Comparison of ENCODE assay signal across 8 cellular contexts in the genomic region with DNA sequence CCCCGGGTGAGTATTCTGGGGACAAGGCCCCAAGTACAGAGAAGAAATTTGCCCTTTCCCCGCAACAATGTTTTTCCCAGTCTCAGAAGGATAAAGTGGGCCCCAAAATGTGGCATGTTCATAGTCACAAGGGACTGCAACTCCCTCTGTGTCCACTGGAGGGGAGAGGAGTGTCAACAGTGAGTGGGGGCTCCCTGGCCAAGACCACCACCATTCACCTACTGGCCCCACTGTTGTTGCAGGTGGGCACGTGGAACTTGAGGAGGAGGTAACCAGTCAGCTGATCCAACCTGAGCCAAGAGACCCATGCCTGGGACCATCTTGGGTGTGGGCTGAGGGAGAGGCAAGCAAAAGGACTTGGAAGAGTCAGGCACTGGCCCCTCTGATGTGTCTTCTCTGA. TPM values are rescaled to one million over a fixed set of nuclear protein-coding genes. Genes with fewer than 3 reads are reported as not detected.
DNase-seq lines count a peak whose midpoint lies in the region; TF ChIP-seq lines count a peak whose summit lies in the region.

No MANE protein-coding gene starts in this region.

- no peaks in the 10 kb centered on the region for H3K27me3 ChIP-seq in sigmoid colon

- DNase-seq in AG09309 (ENCODE audit: low read depth), result no peak
- DNase-seq in GM12865 (ENCODE audit: low read depth), result peak; percentile 52
- DNase-seq in NCI-H345 treated with DMSO at 0.1 percent for 48 hours (lab: John Stamatoyannopoulos, UW; ENCODE audit: unreplicated experiment), result peak; percentile 34
- DNase-seq in hepatic stellate cell (ENCODE audit: low spot score), result peak; percentile 55
- no peak for DNase-seq in sigmoid colon
- DNase-seq in HPDE6-E6E7 (ENCODE audit: extremely low spot score), result no peak
- no peak for DNase-seq in NCI-H187 (lab: John Stamatoyannopoulos, UW)

- no peak for TF ChIP-seq POLR2A in sigmoid colon (IDR thresholded peaks at IDR 0.05)

- H3K4me3 ChIP-seq in AG09309 (ENCODE audit: control insufficient read depth, low read depth, low read length), result peak overlapping the region; percentile 45
- peak overlapping the region; percentile 65 for H3K4me3 ChIP-seq in GM12865 (ENCODE audit: low read depth, low read length)
- H3K4me3 ChIP-seq in sigmoid colon, result peak overlapping the region; percentile 33 to 61 (median 54)

- 32 to 38% methylated on average over 3 of the region's 3 CpGs for WGBS in sigmoid colon, 2 donors

- TF ChIP-seq EP300 in sigmoid colon (IDR thresholded peaks at IDR 0.05), result no peak

- TF ChIP-seq CTCF in AG09309 (IDR thresholded peaks at IDR 0.05; ENCODE audit: control insufficient read depth, insufficient read depth, low read depth, low read length, missing control alignments), result peak; percentile 67
- TF ChIP-seq CTCF in GM12865 (IDR thresholded peaks at IDR 0.05; ENCODE audit: insufficient read depth, low read depth, low read length, missing control alignments), result peak; percentile 75
- peak; percentile 44 to 70 (median 57) for TF ChIP-seq CTCF in sigmoid colon (IDR thresholded peaks at IDR 0.05)

- H3K4me1 ChIP-seq in sigmoid colon, result peaks cover 0 to 14% (median 13%) of the 10 kb centered on the region in 4 donors

- intact Hi-C loops in sigmoid colon (cut with DNase I), result loop anchor here (5.0 to 10.0 kb wide), 2 partner anchors 61 to 66 kb away; a partner anchor contains a TSS

- peaks cover 20 to 51% (median 21%) of the 10 kb centered on the region in 4 donors for H3K36me3 ChIP-seq in sigmoid colon

- H3K27ac ChIP-seq in angular gyrus (ENCODE audit: low read depth, low read length) (peak overlapping the region; percentile 50), sigmoid colon (peak overlapping the region; percentile 75 to 85 (median 79))

- H3K9me3 ChIP-seq in sigmoid colon, result no peaks in the 10 kb centered on the region

RNA-seq across cellular contexts. Expression of a gene that starts 0.8 kb away (rescaled TPM):
- 1 to 10 TPM; 1.6 to 9.1 (median 2.8) TPM for total RNA-seq in sigmoid colon
- polyA plus RNA-seq in sigmoid colon, result 1 to 10 TPM in 2 of 3 donors, not detected in 1; 1.2 to 2.0 TPM

RNA-seq across cellular contexts. Expression of a gene that starts 12.7 kb away (rescaled TPM):
- total RNA-seq in sigmoid colon, result 10 to 100 TPM; 17.5 to 37.9 (median 21.7) TPM
- polyA plus RNA-seq in sigmoid colon, result 10 to 100 TPM in 1 of 3 donors, 1 to 10 TPM in 2; 5.4 to 13.8 (median 5.5) TPM

RNA-seq across cellular contexts. Expression of a gene that starts 22.2 kb away (rescaled TPM):
- 10 to 100 TPM; 18.3 to 37.7 (median 26.9) TPM for total RNA-seq in sigmoid colon
- 10 to 100 TPM in 2 of 3 donors, 1 to 10 TPM in 1; 9.0 to 16.1 (median 12.6) TPM for polyA plus RNA-seq in sigmoid colon

RNA-seq across cellular contexts. Expression of a gene that starts 22.3 kb away (rescaled TPM):
- total RNA-seq in sigmoid colon, result 10 to 100 TPM; 16.6 to 41.8 (median 23.1) TPM
- polyA plus RNA-seq in sigmoid colon, result 1 to 10 TPM; 3.0 to 4.7 (median 3.0) TPM

RNA-seq across cellular contexts. Expression of a gene that starts 39.5 kb away (rescaled TPM):
- total RNA-seq in sigmoid colon, result 10 to 100 TPM in 1 of 4 donors, 1 to 10 TPM in 3; 5.2 to 13.8 (median 8.3) TPM
- polyA plus RNA-seq in sigmoid colon, result 1 to 10 TPM in 2 of 3 donors, under 1 TPM in 1; 0.46 to 2.1 (median 1.8) TPM

Comparison
In these comparisons a context has a peak if more than half of its experiments do, and no peak if none do; other contexts are left out.
1. DNase-seq: peak in GM12865 (single experiment), NCI-H345 treated with DMSO at 0.1 percent for 48 hours (single experiment) and hepatic stellate cell (single experiment); none in AG09309 (single experiment), sigmoid colon (single experiment), HPDE6-E6E7 (single experiment) and NCI-H187 (0 of 2).
2. Peak in every context shown above with its lines, with median percentiles within 50 percentile points of each other: H3K4me3 ChIP-seq and CTCF ChIP-seq.